40 cellular contexts compared by ENCODE assay signal in the genomic region with DNA sequence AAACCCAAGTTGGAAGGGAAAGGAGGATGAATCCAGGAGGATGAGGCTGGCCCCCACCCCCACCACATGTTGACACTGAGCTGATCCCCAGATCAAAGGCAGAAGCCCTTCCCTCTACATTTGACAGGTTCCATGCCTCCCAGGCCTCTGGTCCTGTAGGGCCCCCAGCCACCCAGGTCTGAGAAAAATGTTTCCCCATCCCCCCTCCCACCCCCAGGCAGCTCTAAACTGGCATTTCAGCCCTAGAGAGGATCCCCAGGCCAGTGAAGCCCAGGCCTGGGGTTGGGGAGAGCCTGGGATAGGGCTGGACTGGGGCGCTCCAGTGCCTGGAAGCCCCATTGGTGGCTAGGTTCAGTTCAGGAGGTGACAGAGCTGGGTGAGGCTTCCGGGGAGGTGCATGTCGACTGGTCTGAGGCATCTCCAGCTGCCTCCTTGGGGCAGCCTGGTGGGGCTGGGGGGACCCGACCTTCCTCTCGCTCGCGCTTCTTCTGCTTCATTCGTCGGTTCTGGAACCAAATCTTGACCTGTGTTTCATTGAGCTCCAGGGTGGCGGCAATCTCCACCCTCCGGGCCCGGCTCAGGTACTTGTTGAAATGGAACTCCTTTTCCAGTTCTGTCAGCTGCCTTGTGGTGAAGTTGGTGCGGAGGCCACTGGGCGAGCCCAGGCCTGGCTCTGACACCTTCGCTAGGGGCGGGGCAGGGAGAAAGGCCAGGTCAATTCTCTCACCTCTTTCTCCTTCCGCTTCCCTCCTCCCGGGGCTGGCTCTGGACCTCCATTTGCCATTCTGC. TPM values are rescaled to one million over a fixed set of nuclear protein-coding genes. Genes with fewer than 3 reads are reported as not detected.
DNase-seq lines count a peak whose midpoint lies in the region; ATAC-seq and TF ChIP-seq lines count a peak whose summit lies in the region.
"Had no signal": no experiment of that assay in that cellular context is flagged by ENCODE, and none has a peak within 500 bp of the region (broad histone marks: within the 10 kb centered on the region; RNA-seq: fewer than 3 reads in every experiment).

No MANE protein-coding gene starts in this region.

- no peak overlapping the region for H3K23ac ChIP-seq in neuronal stem cell (ENCODE audit: low read depth, low read length, poor library complexity)

- H3K9me3 ChIP-seq in Panc1 (ENCODE audit: control insufficient read depth, insufficient read depth, low read depth, low read length) (no peaks in the 10 kb centered on the region), neuronal stem cell (replicated peaks in 1 of 2; ENCODE audit: control insufficient read depth in 2 of 2, insufficient read depth in 1 of 2, low read depth in 1 of 2, low read length in 2 of 2) (peaks cover 0 to 6% of the 10 kb centered on the region in 2 donors), stomach (no peaks in the 10 kb centered on the region)
- H3K9me3 ChIP-seq: BE2C, right atrium auricular region, uterus had no signal

- no peak overlapping the region for H2BK12ac ChIP-seq in neuronal stem cell (ENCODE audit: low read length)

- no peak for TF ChIP-seq EP300 in stomach (IDR thresholded peaks at IDR 0.05)

- no peak overlapping the region for H4K8ac ChIP-seq in neuronal stem cell (ENCODE audit: low read depth, low read length)

- H2BK15ac ChIP-seq in neuronal stem cell (ENCODE audit: low read length) = no peak overlapping the region

- no peak for TF ChIP-seq CTCF in GM20000 (IDR thresholded peaks at IDR 0.05; ENCODE audit: extremely low read depth, missing control alignments)
- TF ChIP-seq CTCF in Panc1 (IDR thresholded peaks at IDR 0.05) = no peak
- TF ChIP-seq CTCF in foreskin keratinocyte (conservative IDR thresholded peaks at IDR 0.05) = no peak
- TF ChIP-seq CTCF in brain microvascular endothelial cell (IDR thresholded peaks at IDR 0.05; ENCODE audit: low read depth, low read length, missing control alignments) = no peak
- no peak for TF ChIP-seq CTCF in stomach (IDR thresholded peaks at IDR 0.05)

- H3K4ac ChIP-seq in neuronal stem cell (ENCODE audit: low read length) = no peak overlapping the region

- H3K79me1 ChIP-seq in neuronal stem cell (ENCODE audit: low read depth, low read length) = no peaks in the 10 kb centered on the region

- H3K9ac ChIP-seq in neuronal stem cell (ENCODE audit: low read depth, low read length, poor library complexity) = no peak overlapping the region
- H3K9ac ChIP-seq: parathyroid adenoma had no signal

- no peak overlapping the region for H2BK120ac ChIP-seq in neuronal stem cell (ENCODE audit: low read depth, low read length)

- no peaks in the 10 kb centered on the region for H3K36me3 ChIP-seq in Panc1 (ENCODE audit: control insufficient read depth, insufficient read depth, low read length)
- no peaks in the 10 kb centered on the region for H3K36me3 ChIP-seq in neuronal stem cell (replicated peaks in 1 of 2; ENCODE audit: control insufficient read depth in 2 of 2, insufficient read depth in 2 of 2, low read length in 2 of 2)
- H3K36me3 ChIP-seq in brain microvascular endothelial cell (replicated peaks) = no peaks in the 10 kb centered on the region
- no peaks in the 10 kb centered on the region for H3K36me3 ChIP-seq in stomach
- H3K36me3 ChIP-seq: BE2C, right atrium auricular region, SJSA1, uterus had no signal

- H3K27ac ChIP-seq in Panc1 (ENCODE audit: low read length) (no peak overlapping the region), foreskin keratinocyte (no peak overlapping the region), neuronal stem cell (replicated peaks; ENCODE audit: low read length) (no peak overlapping the region), brain microvascular endothelial cell (no peak overlapping the region), stomach (no peak overlapping the region)
- H3K27ac ChIP-seq: coronary artery, parathyroid adenoma, right atrium auricular region, SJSA1, uterus had no signal

- no CpG with 5 or more reads among the region's 18 CpGs for WGBS in neuronal stem cell (ENCODE audit: extremely low coverage in 2 of 2, insufficient read length in 2 of 2, insufficient replicate concordance in 1 of 2), 2 donors
- WGBS in stomach, 5 donors = 76 to 93% (median 86%) methylated on average over 9 to 18 of the region's 18 CpGs

- in situ Hi-C loops in Panc1 (cut with HindIII; ENCODE audit: low pct_unique_long_range_greater_than_20kb, low sequenced_read_pairs) = no loop called here
- in situ Hi-C loops in brain microvascular endothelial cell (cut with HindIII; ENCODE audit: low pct_ligation_motif_present, low sequenced_read_pairs) = no loop called here

- ATAC-seq in Panc1 (peak; percentile 20; the same call in 1 of the 2 replicates), foreskin keratinocyte (peak; percentile 21), GM19351 (IDR thresholded peaks at IDR 0.05; ENCODE audit: unreplicated experiment) (no peak)
- ATAC-seq: CD8-positive, alpha-beta T cell; GM12878 had no signal

- no peak for TF ChIP-seq POLR2A in stomach (IDR thresholded peaks at IDR 0.05)

- H3K4me1 ChIP-seq in Panc1 (ENCODE audit: control insufficient read depth, insufficient read depth, low read length) (no peaks in the 10 kb centered on the region), foreskin keratinocyte (no peaks in the 10 kb centered on the region), neuronal stem cell (ENCODE audit: control insufficient read depth in 2 of 2, insufficient read depth in 1 of 2, low read depth in 1 of 2, low read length in 2 of 2) (no peaks in the 10 kb centered on the region), stomach (peaks cover 0 to 8% (median 3%) of the 10 kb centered on the region in 4 donors)
- H3K4me1 ChIP-seq: BE2C, parathyroid adenoma, SJSA1, uterus had no signal

- H3K18ac ChIP-seq in neuronal stem cell (ENCODE audit: low read length) = no peak overlapping the region

- H4K91ac ChIP-seq in neuronal stem cell (ENCODE audit: low read depth, low read length, poor library complexity) = no peak overlapping the region

- H3K27me3 ChIP-seq in Panc1 (ENCODE audit: control insufficient read depth, insufficient read depth, low read length) (no peaks in the 10 kb centered on the region), foreskin keratinocyte (peaks cover 97% of the 10 kb centered on the region), neuronal stem cell (ENCODE audit: control insufficient read depth in 3 of 3, insufficient read depth in 3 of 3, low read depth in 1 of 3, low read length in 3 of 3) (peaks cover 34 to 95% (median 86%) of the 10 kb centered on the region in 3 experiments), brain microvascular endothelial cell (replicated peaks) (peaks cover 74% of the 10 kb centered on the region), stomach (peaks cover 0 to 74% (median 28%) of the 10 kb centered on the region in 3 donors)
- H3K27me3 ChIP-seq: SJSA1, uterus had no signal

- H3K4me3 ChIP-seq in Panc1 (ENCODE audit: low read depth in 2 of 2, low read length in 2 of 2) (no peak overlapping the region), neuronal stem cell (ENCODE audit: low read length in 2 of 2) (no peak overlapping the region), brain microvascular endothelial cell (ENCODE audit: low read depth, low read length) (no peak overlapping the region), stomach (no peak overlapping the region)
- H3K4me3 ChIP-seq: coronary artery, GM12878, K562, right atrium auricular region, SJSA1, uterus had no signal

- H3K4me2 ChIP-seq in neuronal stem cell (ENCODE audit: insufficient read depth, low read length, poor library complexity, severe bottlenecking) = no peak overlapping the region

- H2BK5ac ChIP-seq in neuronal stem cell (ENCODE audit: low read length) = no peak overlapping the region

- H2AK5ac ChIP-seq in neuronal stem cell (ENCODE audit: low read depth, low read length) = peak overlapping the region; percentile 29

- CTCF ChIA-PET in Panc1 (lab: Charles Lee) = interaction anchor here (0.6 kb wide), 1 partner anchor 48 kb away, joined by 3 read pairs; no protein-coding TSS in a partner anchor

- no TSS peak for BruUV-seq in Panc1 (replicated peaks; lab: Mats Ljungman, UMichigan)

- no peak overlapping the region for H3K14ac ChIP-seq in neuronal stem cell (ENCODE audit: low read length)

- POLR2A ChIA-PET in Panc1 (lab: Charles Lee) = no interaction called here

- H2AFZ ChIP-seq in neuronal stem cell (ENCODE audit: low read length) = no peak overlapping the region
- H2AFZ ChIP-seq: parathyroid adenoma had no signal

- intact Hi-C loops in Panc1 (cut with micrococcal nuclease; ENCODE audit: unreplicated experiment) = no loop called here
- intact Hi-C loops in stomach (cut with DNase I; ENCODE audit: low total_unique reads) = no loop called here

- peak; percentile 25 for DNase-seq in GM20000 (ENCODE audit: low spot score)
- DNase-seq in Panc1 (ENCODE audit: low read depth, low spot score) = no peak
- DNase-seq in foreskin keratinocyte = no peak
- DNase-seq in neuronal stem cell (ENCODE audit: low spot score) = no peak
- DNase-seq in brain microvascular endothelial cell = no peak
- no peak for DNase-seq in stomach
- DNase-seq in AML-193 (lab: John Stamatoyannopoulos, UW) = no peak
- DNase-seq: activated CD4-positive, alpha-beta T cell treated with anti-CD3 and anti-CD28 coated beads, Interleukin-2, amount 10 ng/mL, durations not matched to agents 24 days and 14 days; activated gamma-delta T cell treated with Interleukin-2 at 50 U/mL for 16 hours; activated naive CD8-positive, alpha-beta T cell treated with anti-CD3 and anti-CD28 coated beads, Interleukin-2, amount 10 ng/mL, durations not matched to agents 7 days and 5 days; activated T-cell treated with anti-CD3 and anti-CD28 coated beads, Interleukin-2, amount 50 U/mL, for 1 hour; aorta; BE2C; CD8-positive, alpha-beta T cell; effector memory CD4-positive, alpha-beta T cell; HFFc6; kidney; midbrain; NCI-H1092; NCI-H1694 treated with DMSO at 0.1 percent for 48 hours; NCI-H510A treated with DMSO at 0.1 percent for 48 hours; small intestine; stimulated activated naive CD4-positive, alpha-beta T cell treated with Interleukin-2 at 50 U/mL for 16 hours; uterus had no signal

RNA-seq across cellular contexts. Expression of a gene that starts 1.4 kb away (rescaled TPM):
- total RNA-seq in Panc1 (2021; ENCODE audit: unreplicated experiment) (not detected), foreskin keratinocyte (not detected in 2 replicates), stomach (not detected)
- polyA plus RNA-seq in Panc1 (2012; ENCODE audit: insufficient read length) = not detected
- polyA plus RNA-seq in foreskin keratinocyte (not detected in 2 replicates), stomach (under 1 TPM in 1 of 3 donors, not detected in 2; 0.28 TPM)
- polyA plus RNA-seq in neuronal stem cell (2013, experiment 1 of 2) = not detected
- not detected for polyA plus RNA-seq in neuronal stem cell (2013, experiment 2 of 2)
- total RNA-seq: A673; activated CD4-positive, alpha-beta T cell treated with anti-CD3 and anti-CD28 coated beads, Interleukin-2, amount 10 ng/mL, durations not matched to agents 24 days and 14 days; activated CD8-positive, alpha-beta memory T cell treated with anti-CD3 and anti-CD28 coated beads for 36 hours; activated naive CD8-positive, alpha-beta T cell treated with anti-CD3 and anti-CD28 coated beads, Interleukin-2, amount 10 ng/mL, durations not matched to agents 7 days and 5 days; aorta; cardiac septum; CD8-positive, alpha-beta T cell; epithelial cell of proximal tubule; fibroblast of villous mesenchyme; GM12878; HFFc6; K562; kidney; liver; natural killer cell treated with Interleukin-12 subunit alpha and Interleukin-12 subunit beta and Interleukin-15 and Interleukin-18, amount 100 ng/mL, for 72 hours; right atrium auricular region; RPMI7951; SJSA1; temporal lobe; uterus had no signal
- polyA plus RNA-seq: GM12878, liver, small intestine had no signal

RNA-seq across cellular contexts. Expression of a gene that starts 15.5 kb away (rescaled TPM):
- total RNA-seq in Panc1 (2021; ENCODE audit: unreplicated experiment) (70.1 TPM), foreskin keratinocyte (0.41 and 0.74 TPM in 2 replicates), stomach (10 to 100 TPM in 3 of 5 donors, 1 to 10 TPM in 2; 6.7 to 83.0 (median 10.5) TPM)
- polyA plus RNA-seq in Panc1 (2012; ENCODE audit: insufficient read length) = 66.6 TPM
- polyA plus RNA-seq in foreskin keratinocyte (1.2 and 1.3 TPM in 2 replicates), stomach (10 to 100 TPM; 11.3 to 22.2 (median 13.4) TPM)
- polyA plus RNA-seq in neuronal stem cell (2013, experiment 1 of 2) = not detected
- polyA plus RNA-seq in neuronal stem cell (2013, experiment 2 of 2) = not detected
- total RNA-seq: HFFc6, temporal lobe had no signal

RNA-seq across cellular contexts. Expression of a gene that starts 48.8 kb away (rescaled TPM):
- total RNA-seq in Panc1 (2021; ENCODE audit: unreplicated experiment) (27.9 TPM), foreskin keratinocyte (0.03 and 0.04 TPM in 2 replicates), stomach (1 to 10 TPM in 1 of 5 donors, under 1 TPM in 2, not detected in 2; 0.45 to 5.1 (median 0.58) TPM)
- 19.4 TPM for polyA plus RNA-seq in Panc1 (2012; ENCODE audit: insufficient read length)
- polyA plus RNA-seq in foreskin keratinocyte (0.03 and 0.04 TPM in 2 replicates), stomach (1 to 10 TPM; 1.7 to 4.6 (median 2.6) TPM)
- not detected for polyA plus RNA-seq in neuronal stem cell (2013, experiment 1 of 2)
- not detected for polyA plus RNA-seq in neuronal stem cell (2013, experiment 2 of 2)
- total RNA-seq: HFFc6, temporal lobe had no signal
